8 cellular contexts compared by ENCODE assay signal in genomic region chr14:44316647-44317432, GRCh38.
DNase-seq lines count a peak whose midpoint lies in the region; ATAC-seq and TF ChIP-seq lines count a peak whose summit lies in the region.

No MANE protein-coding gene starts in this region.

- no peak overlapping the region for H3K4me3 Mint-ChIP-seq in activated T-cell treated with anti-CD3 and anti-CD28 coated beads, Interleukin-2, amount 50 U/mL, for 4 hours
- H3K4me3 Mint-ChIP-seq in activated T-cell treated with anti-CD3 and anti-CD28 coated beads, Interleukin-2, amount 50 U/mL, for 24 hours = no peak overlapping the region

- no peaks in the 10 kb centered on the region for H3K4me1 Mint-ChIP-seq in activated T-cell treated with anti-CD3 and anti-CD28 coated beads, Interleukin-2, amount 50 U/mL, for 4 hours (ENCODE audit: low read depth)
- no peaks in the 10 kb centered on the region for H3K4me1 Mint-ChIP-seq in activated T-cell treated with anti-CD3 and anti-CD28 coated beads, Interleukin-2, amount 50 U/mL, for 24 hours (ENCODE audit: low read depth)

- no peak overlapping the region for H3K27ac Mint-ChIP-seq in activated T-cell treated with anti-CD3 and anti-CD28 coated beads, Interleukin-2, amount 50 U/mL, for 24 hours

- H3K9me3 ChIP-seq in SJSA1 (replicated peaks) (no peaks in the 10 kb centered on the region), psoas muscle (peaks cover 3% of the 10 kb centered on the region), OCI-LY7 (ENCODE audit: low read length) (no peaks in the 10 kb centered on the region)

- H3K36me3 ChIP-seq in SJSA1 (no peaks in the 10 kb centered on the region), psoas muscle (ENCODE audit: insufficient read depth in 1 of 2, low read depth in 1 of 2) (no peaks in the 10 kb centered on the region), OCI-LY7 (ENCODE audit: insufficient read depth, low read length) (no peaks in the 10 kb centered on the region)

- no peaks in the 10 kb centered on the region for H3K27me3 Mint-ChIP-seq in activated T-cell treated with anti-CD3 and anti-CD28 coated beads, Interleukin-2, amount 50 U/mL, for 4 hours (ENCODE audit: low read depth)
- no peaks in the 10 kb centered on the region for H3K27me3 Mint-ChIP-seq in activated T-cell treated with anti-CD3 and anti-CD28 coated beads, Interleukin-2, amount 50 U/mL, for 24 hours

- peaks cover 8% of the 10 kb centered on the region for H3K9me3 Mint-ChIP-seq in activated T-cell treated with anti-CD3 and anti-CD28 coated beads, Interleukin-2, amount 50 U/mL, for 4 hours
- peaks cover 5% of the 10 kb centered on the region for H3K9me3 Mint-ChIP-seq in activated T-cell treated with anti-CD3 and anti-CD28 coated beads, Interleukin-2, amount 50 U/mL, for 24 hours

- CTCF ChIA-PET in OCI-LY7 (lab: Charles Lee; ENCODE audit: unreplicated experiment) = no interaction called here

- H3K4me2 ChIP-seq in OCI-LY7 (ENCODE audit: low read length) = no peak overlapping the region

- H2AFZ ChIP-seq in OCI-LY7 (ENCODE audit: low read length) = no peak overlapping the region

- no peaks in the 10 kb centered on the region for H3K79me2 ChIP-seq in OCI-LY7 (ENCODE audit: insufficient read depth, low read depth, low read length)

- H3K4me1 ChIP-seq in SJSA1 (replicated peaks) = 0 out of 2 replicates have a peak, but pooled peaks cover 3% of the 10 kb centered on the region
- no peaks in the 10 kb centered on the region for H3K4me1 ChIP-seq in psoas muscle
- no peaks in the 10 kb centered on the region for H3K4me1 ChIP-seq in OCI-LY7 (ENCODE audit: insufficient read depth, low read length, poor library complexity, severe bottlenecking)

- H4K20me1 ChIP-seq in OCI-LY7 (ENCODE audit: insufficient read depth, low read length) = no peaks in the 10 kb centered on the region

- no peaks in the 10 kb centered on the region for H3K9me2 ChIP-seq in OCI-LY7 (ENCODE audit: insufficient read depth, low read length)

- WGBS in psoas muscle, 3 donors = 65 to 70% (median 65%) methylated on average over 7 of the region's 7 CpGs

- ATAC-seq in activated T-cell treated with anti-CD3 and anti-CD28 coated beads, Interleukin-2, amount 50 U/mL, for 4 hours = peak; percentile 70 to 73
- peak; percentile 54 for ATAC-seq in HG03469 (IDR thresholded peaks at IDR 0.05; ENCODE audit: unreplicated experiment)
- ATAC-seq in psoas muscle = no peak

- H3K27me3 ChIP-seq in SJSA1 (replicated peaks) (no peaks in the 10 kb centered on the region), psoas muscle (ENCODE audit: insufficient read depth in 3 of 3, low read length in 2 of 3) (no peaks in the 10 kb centered on the region)

- POLR2A ChIA-PET in OCI-LY7 (lab: Charles Lee) = no interaction called here

- no peaks in the 10 kb centered on the region for H3K36me3 Mint-ChIP-seq in activated T-cell treated with anti-CD3 and anti-CD28 coated beads, Interleukin-2, amount 50 U/mL, for 4 hours (ENCODE audit: insufficient read depth)
- H3K36me3 Mint-ChIP-seq in activated T-cell treated with anti-CD3 and anti-CD28 coated beads, Interleukin-2, amount 50 U/mL, for 24 hours (ENCODE audit: low read depth) = no peaks in the 10 kb centered on the region

- H3K4me3 ChIP-seq in SJSA1 (no peak overlapping the region), psoas muscle (no peak overlapping the region), OCI-LY7 (ENCODE audit: low read depth, low read length, poor library complexity, severe bottlenecking) (no peak overlapping the region)

- TF ChIP-seq CTCF in psoas muscle (IDR thresholded peaks at IDR 0.05) (no peak), OCI-LY7 (conservative IDR thresholded peaks at IDR 0.05; ENCODE audit: low read length) (no peak)

- peak overlapping the region; percentile 37 for H3K27ac ChIP-seq in SJSA1
- no peak overlapping the region for H3K27ac ChIP-seq in psoas muscle
- H3K27ac ChIP-seq in OCI-LY7 (ENCODE audit: low read depth, low read length, poor library complexity, severe bottlenecking) = no peak overlapping the region

- no TSS peak for BruUV-seq in OCI-LY7 (replicated peaks; lab: Mats Ljungman, UMichigan)

- intact Hi-C loops in head of caudate nucleus (cut with DNase I) (no loop called here), psoas muscle (cut with DNase I) (no loop called here), OCI-LY7 (cut with micrococcal nuclease; ENCODE audit: unreplicated experiment) (no loop called here)

- DNase-seq in activated T-cell treated with anti-CD3 and anti-CD28 coated beads, Interleukin-2, amount 50 U/mL, for 4 hours = no peak
- DNase-seq in activated T-cell treated with anti-CD3 and anti-CD28 coated beads, Interleukin-2, amount 50 U/mL, for 24 hours = no peak
- DNase-seq in SJSA1 (ENCODE audit: low read depth in 1 of 2, low spot score in 2 of 2) (peak; percentile 54 to 55), head of caudate nucleus (peak in 32 of 42 donors; percentile 5 to 80 (median 33)), psoas muscle (no peak), T-helper 9 cell (no peak), OCI-LY7 (ENCODE audit: low spot score) (no peak)

Comparison
In these comparisons a context has a peak if more than half of its experiments do, and no peak if none do; other contexts are left out.
1. ATAC-seq: peak in activated T-cell treated with anti-CD3 and anti-CD28 coated beads, Interleukin-2, amount 50 U/mL, for 4 hours (2 of 2) and HG03469 (single experiment); none in psoas muscle (0 of 4).
2. DNase-seq: peak in SJSA1 (2 of 2) and head of caudate nucleus (32 of 42); none in activated T-cell treated with anti-CD3 and anti-CD28 coated beads, Interleukin-2, amount 50 U/mL, for 4 hours (single experiment), activated T-cell treated with anti-CD3 and anti-CD28 coated beads, Interleukin-2, amount 50 U/mL, for 24 hours (single experiment), psoas muscle (0 of 2), T-helper 9 cell (single experiment) and OCI-LY7 (single experiment).